ENCODE assay signal across 1 cellular context in genomic region chr12:55741978-55742377, GRCh38.
TF ChIP-seq lines count a peak whose summit lies in the region.

No MANE protein-coding gene starts in this region.

TF ChIP-seq in WTC11, 78 proteins besides CTCF, POLR2A, EP300 and RAD21 (continued from another document):
- TF ChIP-seq, protein P1, sequence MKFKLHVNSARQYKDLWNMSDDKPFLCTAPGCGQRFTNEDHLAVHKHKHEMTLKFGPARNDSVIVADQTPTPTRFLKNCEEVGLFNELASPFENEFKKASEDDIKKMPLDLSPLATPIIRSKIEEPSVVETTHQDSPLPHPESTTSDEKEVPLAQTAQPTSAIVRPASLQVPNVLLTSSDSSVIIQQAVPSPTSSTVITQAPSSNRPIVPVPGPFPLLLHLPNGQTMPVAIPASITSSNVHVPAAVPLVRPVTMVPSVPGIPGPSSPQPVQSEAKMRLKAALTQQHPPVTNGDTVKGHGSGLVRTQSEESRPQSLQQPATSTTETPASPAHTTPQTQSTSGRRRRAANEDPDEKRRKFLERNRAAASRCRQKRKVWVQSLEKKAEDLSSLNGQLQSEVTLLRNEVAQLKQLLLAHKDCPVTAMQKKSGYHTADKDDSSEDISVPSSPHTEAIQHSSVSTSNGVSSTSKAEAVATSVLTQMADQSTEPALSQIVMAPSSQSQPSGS (CRISPR knock-in tag; IDR thresholded peaks at IDR 0.05; ENCODE audit: borderline replicate concordance, low read depth), result no peak
- TF ChIP-seq RORB (CRISPR knock-in tag; IDR thresholded peaks at IDR 0.05) (no peak), PREB (CRISPR knock-in tag; IDR thresholded peaks at IDR 0.05; ENCODE audit: borderline replicate concordance) (no peak), NR3C1 (CRISPR knock-in tag; conservative IDR thresholded peaks at IDR 0.05; ENCODE audit: low read depth) (no peak), TCF7 (CRISPR knock-in tag; IDR thresholded peaks at IDR 0.05; ENCODE audit: low read depth) (no peak), GABPB1 (CRISPR knock-in tag; IDR thresholded peaks at IDR 0.05) (no peak), E2F4 (CRISPR knock-in tag; IDR thresholded peaks at IDR 0.05; ENCODE audit: borderline replicate concordance, low read depth) (no peak), ZNF263 (CRISPR knock-in tag; IDR thresholded peaks at IDR 0.05; ENCODE audit: low read depth) (no peak), FOXP1 (CRISPR knock-in tag; IDR thresholded peaks at IDR 0.05; ENCODE audit: borderline replicate concordance) (no peak)
- TF ChIP-seq, protein P2, sequence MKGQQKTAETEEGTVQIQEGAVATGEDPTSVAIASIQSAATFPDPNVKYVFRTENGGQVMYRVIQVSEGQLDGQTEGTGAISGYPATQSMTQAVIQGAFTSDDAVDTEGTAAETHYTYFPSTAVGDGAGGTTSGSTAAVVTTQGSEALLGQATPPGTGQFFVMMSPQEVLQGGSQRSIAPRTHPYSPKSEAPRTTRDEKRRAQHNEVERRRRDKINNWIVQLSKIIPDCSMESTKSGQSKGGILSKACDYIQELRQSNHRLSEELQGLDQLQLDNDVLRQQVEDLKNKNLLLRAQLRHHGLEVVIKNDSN (CRISPR knock-in tag; IDR thresholded peaks at IDR 0.05), result no peak
- TF ChIP-seq, protein P3, sequence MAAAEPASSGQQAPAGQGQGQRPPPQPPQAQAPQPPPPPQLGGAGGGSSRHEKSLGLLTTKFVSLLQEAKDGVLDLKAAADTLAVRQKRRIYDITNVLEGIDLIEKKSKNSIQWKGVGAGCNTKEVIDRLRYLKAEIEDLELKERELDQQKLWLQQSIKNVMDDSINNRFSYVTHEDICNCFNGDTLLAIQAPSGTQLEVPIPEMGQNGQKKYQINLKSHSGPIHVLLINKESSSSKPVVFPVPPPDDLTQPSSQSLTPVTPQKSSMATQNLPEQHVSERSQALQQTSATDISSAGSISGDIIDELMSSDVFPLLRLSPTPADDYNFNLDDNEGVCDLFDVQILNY (CRISPR knock-in tag; IDR thresholded peaks at IDR 0.05), result no peak
